In the genomic region with DNA sequence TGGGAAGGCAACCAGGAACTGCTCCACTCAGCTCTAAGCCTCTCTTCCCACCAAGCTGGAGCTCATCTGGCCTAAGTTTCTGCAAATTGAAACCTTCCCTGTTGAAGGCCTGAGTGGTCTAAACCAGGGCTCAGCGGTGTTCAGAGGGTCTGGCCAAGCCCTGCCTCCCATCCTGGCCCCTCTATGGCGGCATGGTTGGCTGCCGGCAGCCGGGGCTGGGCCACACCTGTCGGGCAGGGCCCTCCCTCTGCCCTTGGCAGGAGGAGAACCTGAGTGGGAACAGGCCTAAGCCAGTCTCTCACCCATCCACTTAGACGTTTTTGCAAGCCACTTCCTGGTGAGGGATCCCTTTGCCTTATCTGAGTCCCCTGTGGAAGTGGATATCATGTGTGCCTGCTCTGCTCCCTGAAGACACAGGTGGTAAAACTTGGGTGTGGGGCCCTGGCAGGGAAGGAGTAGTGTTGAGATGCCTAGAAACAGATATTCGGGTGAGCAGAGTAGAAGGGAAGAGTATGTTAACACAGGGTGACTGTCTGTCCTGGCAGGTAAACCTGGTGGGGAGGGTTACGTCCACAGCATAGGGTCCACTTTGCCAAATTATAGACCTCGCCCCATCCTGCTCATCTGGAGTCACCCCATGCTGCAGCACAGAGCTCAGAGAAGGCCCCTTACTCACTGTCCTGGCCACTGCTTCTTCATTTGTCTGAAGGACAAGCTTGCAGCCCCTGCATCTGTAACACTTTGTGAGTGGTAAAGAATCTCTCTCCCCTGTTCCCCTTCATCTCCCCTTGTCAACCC, we compare ENCODE assay signal across 20 cellular contexts.
"Had no signal": no experiment of that assay in that cellular context is flagged by ENCODE, and none has a peak within 500 bp of the region (broad histone marks: within the 10 kb centered on the region; RNA-seq: fewer than 3 reads in every experiment).

No MANE protein-coding gene starts in this region.

- H3K9me3 Mint-ChIP-seq: activated naive CD8-positive, alpha-beta T cell treated with anti-CD3 and anti-CD28 coated beads for 36 hours; activated T-helper 17 cell treated with anti-CD3 and anti-CD28 coated beads, Interleukin-2, amount 50 U/mL, for 72 hours; stimulated activated naive B cell treated with anti-CD40 and anti-IgM and Interleukin-4, amounts not matched to agents 10 μg/mL and 1 μg/mL and 100 μg/mL, for 72 hours had no signal

- H3K36me3 Mint-ChIP-seq: activated naive CD8-positive, alpha-beta T cell treated with anti-CD3 and anti-CD28 coated beads for 36 hours; stimulated activated naive B cell treated with anti-CD40 and anti-IgM and Interleukin-4, amounts not matched to agents 10 μg/mL and 1 μg/mL and 100 μg/mL, for 72 hours had no signal

- DNase-seq: activated CD4-positive, alpha-beta T cell treated with anti-CD3 and anti-CD28 coated beads for 1 hour; activated naive CD4-positive, alpha-beta T cell; activated naive CD8-positive, alpha-beta T cell treated with anti-CD3 and anti-CD28 coated beads for 36 hours; activated T-cell treated with anti-CD3 and anti-CD28 coated beads, Interleukin-2, amount 50 U/mL, for 1 hour; amniotic stem cell; caudate nucleus; dorsolateral prefrontal cortex; foreskin keratinocyte; left lung; midbrain; pancreas; stimulated activated CD4-positive, alpha-beta T cell treated with anti-CD3 and anti-CD28 coated beads, Interleukin-4, amount 100 ng/mL, for 1 hour; stimulated activated naive B cell treated with anti-CD40 and anti-IgM and Interleukin-4, amounts not matched to agents 10 μg/mL and 1 μg/mL and 100 μg/mL, for 72 hours; T-helper 2 cell; upper lobe of right lung; WERI-Rb-1 had no signal

- H3K4me1 ChIP-seq: foreskin keratinocyte, left lung, pancreas, upper lobe of right lung had no signal

- ATAC-seq: activated T-helper 17 cell treated with anti-CD3 and anti-CD28 coated beads, Interleukin-2, amount 50 U/mL, for 72 hours; foreskin keratinocyte; left lung; pancreas; sciatic nerve; stimulated activated naive B cell treated with anti-CD40 and anti-IgM and Interleukin-4, amounts not matched to agents 10 μg/mL and 1 μg/mL and 100 μg/mL, for 72 hours; upper lobe of right lung had no signal

- H3K4me1 Mint-ChIP-seq: activated naive CD8-positive, alpha-beta T cell treated with anti-CD3 and anti-CD28 coated beads for 36 hours; activated T-helper 17 cell treated with anti-CD3 and anti-CD28 coated beads, Interleukin-2, amount 50 U/mL, for 72 hours; stimulated activated naive B cell treated with anti-CD40 and anti-IgM and Interleukin-4, amounts not matched to agents 10 μg/mL and 1 μg/mL and 100 μg/mL, for 72 hours had no signal

- H3K27ac Mint-ChIP-seq: activated naive CD8-positive, alpha-beta T cell treated with anti-CD3 and anti-CD28 coated beads for 36 hours; activated T-helper 17 cell treated with anti-CD3 and anti-CD28 coated beads, Interleukin-2, amount 50 U/mL, for 72 hours; stimulated activated naive B cell treated with anti-CD40 and anti-IgM and Interleukin-4, amounts not matched to agents 10 μg/mL and 1 μg/mL and 100 μg/mL, for 72 hours had no signal

- H3K27me3 ChIP-seq: pancreas had no signal

- H3K9me3 ChIP-seq: left lung, pancreas, thoracic aorta, upper lobe of right lung had no signal

- H3K4me3 Mint-ChIP-seq: activated naive CD8-positive, alpha-beta T cell treated with anti-CD3 and anti-CD28 coated beads for 36 hours; activated T-helper 17 cell treated with anti-CD3 and anti-CD28 coated beads, Interleukin-2, amount 50 U/mL, for 72 hours; stimulated activated naive B cell treated with anti-CD40 and anti-IgM and Interleukin-4, amounts not matched to agents 10 μg/mL and 1 μg/mL and 100 μg/mL, for 72 hours had no signal

- H3K27ac ChIP-seq: dorsolateral prefrontal cortex, foreskin keratinocyte, left lung, pancreas, thoracic aorta, upper lobe of right lung, WERI-Rb-1 had no signal

- H3K4me2 ChIP-seq: smooth muscle cell had no signal
